2 cellular contexts compared by ENCODE assay signal in the genomic region with DNA sequence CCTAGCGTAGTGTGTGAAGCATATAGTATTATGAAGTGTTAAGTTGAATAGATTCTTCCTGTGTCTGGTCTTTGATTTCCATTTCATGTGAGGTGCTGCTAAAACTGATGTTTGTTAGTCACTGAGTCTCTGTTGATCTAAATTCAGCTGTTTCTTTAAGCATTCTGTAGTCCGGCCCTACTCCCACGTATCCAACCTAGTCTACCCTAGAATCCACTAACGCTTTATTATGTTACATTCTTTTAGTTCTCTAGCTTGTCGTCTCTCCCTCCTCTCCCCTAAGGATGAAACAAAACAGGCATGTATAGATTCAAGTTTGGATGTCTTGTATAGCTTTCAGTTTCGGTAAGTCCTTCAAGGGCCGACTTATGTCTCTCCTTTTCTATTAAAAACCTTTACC.
TF ChIP-seq lines count a peak whose summit lies in the region.

No MANE protein-coding gene starts in this region.

TF ChIP-seq in A549, 52 proteins besides CTCF, POLR2A, EP300 and RAD21:
- TF ChIP-seq ZSCAN20 (CRISPR knock-in tag; IDR thresholded peaks at IDR 0.05) (no peak), RCOR1 (IDR thresholded peaks at IDR 0.05; ENCODE audit: low read depth, low read length) (no peak), HOXB5 (CRISPR knock-in tag; IDR thresholded peaks at IDR 0.05) (no peak), EHMT2 (IDR thresholded peaks at IDR 0.05; ENCODE audit: low read depth) (no peak), KDM5A (IDR thresholded peaks at IDR 0.05) (no peak), CBX8 (IDR thresholded peaks at IDR 0.05) (no peak)
- TF ChIP-seq, protein P1, sequence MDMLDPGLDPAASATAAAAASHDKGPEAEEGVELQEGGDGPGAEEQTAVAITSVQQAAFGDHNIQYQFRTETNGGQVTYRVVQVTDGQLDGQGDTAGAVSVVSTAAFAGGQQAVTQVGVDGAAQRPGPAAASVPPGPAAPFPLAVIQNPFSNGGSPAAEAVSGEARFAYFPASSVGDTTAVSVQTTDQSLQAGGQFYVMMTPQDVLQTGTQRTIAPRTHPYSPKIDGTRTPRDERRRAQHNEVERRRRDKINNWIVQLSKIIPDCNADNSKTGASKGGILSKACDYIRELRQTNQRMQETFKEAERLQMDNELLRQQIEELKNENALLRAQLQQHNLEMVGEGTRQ (IDR thresholded peaks at IDR 0.05) = no peak

TF ChIP-seq in GM12878, 131 proteins besides CTCF, POLR2A, EP300 and RAD21:
- TF ChIP-seq ZZZ3 (IDR thresholded peaks at IDR 0.05; ENCODE audit: control insufficient read depth, insufficient read length, low read depth) (no peak), ATF3 (IDR thresholded peaks at IDR 0.05; ENCODE audit: borderline replicate concordance, extremely low read depth, low read depth, low read length) (no peak), RAD51 (IDR thresholded peaks at IDR 0.05) (no peak), HDGF (IDR thresholded peaks at IDR 0.05) (no peak), CREM (IDR thresholded peaks at IDR 0.05; ENCODE audit: low read depth) (no peak), MTA3 (IDR thresholded peaks at IDR 0.05; ENCODE audit: borderline replicate concordance, low read length) (no peak), TCF3 (IDR thresholded peaks at IDR 0.05; ENCODE audit: borderline replicate concordance, insufficient read depth, low read depth, low read length) (no peak), PML (IDR thresholded peaks at IDR 0.05; ENCODE audit: low read length) (no peak), BRCA1 (IDR thresholded peaks at IDR 0.05; ENCODE audit: low read depth, low read length) (no peak), SIN3A (IDR thresholded peaks at IDR 0.05; ENCODE audit: low read depth, low read length) (0 out of 2 replicates have a peak, but pooled peaks have one; percentile 40), MXI1 (IDR thresholded peaks at IDR 0.05; ENCODE audit: low read depth, low read length) (0 out of 2 replicates have a peak, but pooled peaks have one; percentile 25)
- TF ChIP-seq, protein P2, sequence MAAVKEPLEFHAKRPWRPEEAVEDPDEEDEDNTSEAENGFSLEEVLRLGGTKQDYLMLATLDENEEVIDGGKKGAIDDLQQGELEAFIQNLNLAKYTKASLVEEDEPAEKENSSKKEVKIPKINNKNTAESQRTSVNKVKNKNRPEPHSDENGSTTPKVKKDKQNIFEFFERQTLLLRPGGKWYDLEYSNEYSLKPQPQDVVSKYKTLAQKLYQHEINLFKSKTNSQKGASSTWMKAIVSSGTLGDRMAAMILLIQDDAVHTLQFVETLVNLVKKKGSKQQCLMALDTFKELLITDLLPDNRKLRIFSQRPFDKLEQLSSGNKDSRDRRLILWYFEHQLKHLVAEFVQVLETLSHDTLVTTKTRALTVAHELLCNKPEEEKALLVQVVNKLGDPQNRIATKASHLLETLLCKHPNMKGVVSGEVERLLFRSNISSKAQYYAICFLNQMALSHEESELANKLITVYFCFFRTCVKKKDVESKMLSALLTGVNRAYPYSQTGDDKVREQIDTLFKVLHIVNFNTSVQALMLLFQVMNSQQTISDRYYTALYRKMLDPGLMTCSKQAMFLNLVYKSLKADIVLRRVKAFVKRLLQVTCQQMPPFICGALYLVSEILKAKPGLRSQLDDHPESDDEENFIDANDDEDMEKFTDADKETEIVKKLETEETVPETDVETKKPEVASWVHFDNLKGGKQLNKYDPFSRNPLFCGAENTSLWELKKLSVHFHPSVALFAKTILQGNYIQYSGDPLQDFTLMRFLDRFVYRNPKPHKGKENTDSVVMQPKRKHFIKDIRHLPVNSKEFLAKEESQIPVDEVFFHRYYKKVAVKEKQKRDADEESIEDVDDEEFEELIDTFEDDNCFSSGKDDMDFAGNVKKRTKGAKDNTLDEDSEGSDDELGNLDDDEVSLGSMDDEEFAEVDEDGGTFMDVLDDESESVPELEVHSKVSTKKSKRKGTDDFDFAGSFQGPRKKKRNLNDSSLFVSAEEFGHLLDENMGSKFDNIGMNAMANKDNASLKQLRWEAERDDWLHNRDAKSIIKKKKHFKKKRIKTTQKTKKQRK (IDR thresholded peaks at IDR 0.05; ENCODE audit: low read depth, low read length) = no peak
- TF ChIP-seq, protein P3, sequence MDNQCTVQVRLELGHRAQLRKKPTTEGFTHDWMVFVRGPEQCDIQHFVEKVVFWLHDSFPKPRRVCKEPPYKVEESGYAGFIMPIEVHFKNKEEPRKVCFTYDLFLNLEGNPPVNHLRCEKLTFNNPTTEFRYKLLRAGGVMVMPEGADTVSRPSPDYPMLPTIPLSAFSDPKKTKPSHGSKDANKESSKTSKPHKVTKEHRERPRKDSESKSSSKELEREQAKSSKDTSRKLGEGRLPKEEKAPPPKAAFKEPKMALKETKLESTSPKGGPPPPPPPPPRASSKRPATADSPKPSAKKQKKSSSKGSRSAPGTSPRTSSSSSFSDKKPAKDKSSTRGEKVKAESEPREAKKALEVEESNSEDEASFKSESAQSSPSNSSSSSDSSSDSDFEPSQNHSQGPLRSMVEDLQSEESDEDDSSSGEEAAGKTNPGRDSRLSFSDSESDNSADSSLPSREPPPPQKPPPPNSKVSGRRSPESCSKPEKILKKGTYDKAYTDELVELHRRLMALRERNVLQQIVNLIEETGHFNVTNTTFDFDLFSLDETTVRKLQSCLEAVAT (IDR thresholded peaks at IDR 0.05) = peak; percentile 76
- TF ChIP-seq, protein P4, sequence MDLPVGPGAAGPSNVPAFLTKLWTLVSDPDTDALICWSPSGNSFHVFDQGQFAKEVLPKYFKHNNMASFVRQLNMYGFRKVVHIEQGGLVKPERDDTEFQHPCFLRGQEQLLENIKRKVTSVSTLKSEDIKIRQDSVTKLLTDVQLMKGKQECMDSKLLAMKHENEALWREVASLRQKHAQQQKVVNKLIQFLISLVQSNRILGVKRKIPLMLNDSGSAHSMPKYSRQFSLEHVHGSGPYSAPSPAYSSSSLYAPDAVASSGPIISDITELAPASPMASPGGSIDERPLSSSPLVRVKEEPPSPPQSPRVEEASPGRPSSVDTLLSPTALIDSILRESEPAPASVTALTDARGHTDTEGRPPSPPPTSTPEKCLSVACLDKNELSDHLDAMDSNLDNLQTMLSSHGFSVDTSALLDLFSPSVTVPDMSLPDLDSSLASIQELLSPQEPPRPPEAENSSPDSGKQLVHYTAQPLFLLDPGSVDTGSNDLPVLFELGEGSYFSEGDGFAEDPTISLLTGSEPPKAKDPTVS (IDR thresholded peaks at IDR 0.05; ENCODE audit: low read depth, low read length) = no peak
TF ChIP-seq in GM12878: peak in this region for 3.
